Comparison of ENCODE assay signal across 1 cellular context in the genomic region with DNA sequence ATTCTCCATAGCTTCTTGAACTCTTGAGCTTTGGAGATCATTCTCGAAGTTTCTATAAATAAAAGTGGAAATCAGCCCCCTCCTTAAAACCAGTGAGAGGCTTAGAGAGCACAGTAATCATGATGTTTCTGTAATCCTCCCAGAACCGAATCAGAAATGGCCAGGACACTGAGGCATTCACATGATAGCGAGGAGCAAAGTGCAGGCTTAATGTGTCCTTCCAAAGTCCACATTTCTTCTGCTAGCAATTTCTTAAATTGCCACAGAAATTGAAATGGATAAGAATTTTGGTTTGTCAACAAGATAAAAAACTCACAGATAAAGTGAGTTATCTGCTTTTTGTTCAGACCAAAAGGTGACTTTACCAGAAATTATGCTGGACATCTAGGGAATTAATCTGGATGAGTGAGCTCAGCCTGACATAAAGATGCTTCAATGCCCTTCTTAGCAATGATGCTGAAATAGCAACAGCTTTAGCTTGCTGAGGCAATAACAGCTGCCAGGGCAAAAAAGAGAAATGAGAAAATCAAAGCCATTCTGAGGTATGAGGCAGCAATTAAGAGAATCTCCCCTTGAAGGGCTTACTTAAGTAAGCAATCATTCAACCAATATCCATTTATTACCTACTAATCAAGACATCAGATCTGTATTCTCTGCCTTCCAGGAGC.
TF ChIP-seq lines count a peak whose summit lies in the region.

No MANE protein-coding gene starts in this region.

TF ChIP-seq in liver, 16 proteins besides CTCF, POLR2A, EP300 and RAD21 (continued from another document):
- peak; percentile 59 for TF ChIP-seq ZBTB33 (IDR thresholded peaks at IDR 0.05)
- peak; percentile 71 for TF ChIP-seq YY1 (IDR thresholded peaks at IDR 0.05)
- TF ChIP-seq, protein P1, sequence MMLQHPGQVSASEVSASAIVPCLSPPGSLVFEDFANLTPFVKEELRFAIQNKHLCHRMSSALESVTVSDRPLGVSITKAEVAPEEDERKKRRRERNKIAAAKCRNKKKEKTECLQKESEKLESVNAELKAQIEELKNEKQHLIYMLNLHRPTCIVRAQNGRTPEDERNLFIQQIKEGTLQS (IDR thresholded peaks at IDR 0.05) = no peak
TF ChIP-seq in liver: peak in this region for 8.
